In the genomic region with DNA sequence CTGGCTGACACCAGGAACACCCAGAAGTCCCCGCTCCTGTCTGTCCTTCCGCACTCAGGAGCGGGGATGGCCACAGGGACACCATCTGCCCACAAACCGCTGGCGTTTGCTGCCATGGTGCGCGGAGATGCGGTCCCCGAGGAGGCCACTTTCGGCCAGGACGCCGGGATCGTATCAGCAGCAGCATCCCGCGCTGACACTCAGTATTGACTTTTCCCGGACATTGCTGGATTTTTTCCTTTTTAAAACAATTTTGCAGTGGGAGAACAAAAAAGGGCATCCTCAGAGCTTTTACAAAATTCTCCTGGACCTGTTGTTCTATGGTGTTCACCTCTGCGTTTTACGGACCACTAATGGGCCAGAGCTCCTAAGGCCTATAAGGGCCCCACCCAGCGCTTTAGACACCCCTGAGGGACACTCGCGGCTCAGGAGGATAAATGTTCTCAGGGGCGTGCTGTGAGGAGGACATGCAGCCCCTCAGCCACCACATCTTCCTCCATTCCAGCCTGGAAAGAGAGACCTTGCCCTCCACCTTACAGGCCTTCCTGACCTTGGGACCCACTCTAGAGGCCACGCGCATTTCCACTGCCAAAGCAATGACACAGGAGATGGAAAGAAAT, we compare ENCODE assay signal across 7 cellular contexts. TPM values are rescaled to one million over a fixed set of nuclear protein-coding genes. Genes with fewer than 3 reads are reported as not detected.
"Had no signal": no experiment of that assay in that cellular context is flagged by ENCODE, and none has a peak within 500 bp of the region (broad histone marks: within the 10 kb centered on the region; RNA-seq: fewer than 3 reads in every experiment).

No MANE protein-coding gene starts in this region.

RNA-seq across cellular contexts. Expression of gene POTEB3, which starts 56.3 kb away (rescaled TPM):
- total RNA-seq: GM23248, GM23338, H1, H4, H7, H9, HFFc6 had no signal
